19 cellular contexts compared by ENCODE assay signal in genomic region chr1:50527249-50527986, GRCh38.
DNase-seq lines count a peak whose midpoint lies in the region; ATAC-seq and TF ChIP-seq lines count a peak whose summit lies in the region.
"Had no signal": no experiment of that assay in that cellular context is flagged by ENCODE, and none has a peak within 500 bp of the region (broad histone marks: within the 10 kb centered on the region; RNA-seq: fewer than 3 reads in every experiment).

No MANE protein-coding gene starts in this region.

- no peak overlapping the region for H3K27ac Mint-ChIP-seq in WTC11
- no peak overlapping the region for H3K27ac Mint-ChIP-seq in activated T-helper 2 cell treated with anti-CD3 and anti-CD28 coated beads, Interferon-gamma antibody, Interleukin-2, Interleukin-4, amounts not matched to agents 10 μg/mL and 5 μg/mL and 100 μg/mL, durations not matched to agents 14 hours and 24 hours and 36 hours
- H3K27ac Mint-ChIP-seq: activated CD4-positive, alpha-beta T cell treated with anti-CD3 and anti-CD28 coated beads, Interleukin-2, amount 10 ng/mL, durations not matched to agents 24 days and 14 days; GM23338; naive thymus-derived CD4-positive, alpha-beta T cell had no signal

- CTCF ChIA-PET in WTC11 (lab: Charles Lee) = no interaction called here

- no peak overlapping the region for H3K4me3 Mint-ChIP-seq in WTC11
- H3K4me3 Mint-ChIP-seq in activated T-helper 2 cell treated with anti-CD3 and anti-CD28 coated beads, Interferon-gamma antibody, Interleukin-2, Interleukin-4, amounts not matched to agents 10 μg/mL and 5 μg/mL and 100 μg/mL, durations not matched to agents 14 hours and 24 hours and 36 hours (ENCODE audit: low read depth) = no peak overlapping the region
- H3K4me3 Mint-ChIP-seq: activated CD4-positive, alpha-beta T cell treated with anti-CD3 and anti-CD28 coated beads, Interleukin-2, amount 10 ng/mL, durations not matched to agents 24 days and 14 days; GM23338; naive thymus-derived CD4-positive, alpha-beta T cell had no signal

- DNase-seq in WTC11 (ENCODE audit: low spot score) = no peak
- DNase-seq in activated T-helper 2 cell treated with anti-CD3 and anti-CD28 coated beads, Interferon-gamma antibody, Interleukin-2, Interleukin-4, amounts not matched to agents 10 μg/mL and 5 μg/mL and 100 μg/mL, durations not matched to agents 14 hours and 24 hours and 36 hours (ENCODE audit: low spot score) = no peak
- DNase-seq in CD1c-positive myeloid dendritic cell (ENCODE audit: extremely low spot score) = no peak
- no peak for DNase-seq in AML-193 (lab: John Stamatoyannopoulos, UW)
- no peak for DNase-seq in DMS153 treated with DMSO at 0.1 percent for 48 hours (lab: John Stamatoyannopoulos, UW; ENCODE audit: unreplicated experiment)
- DNase-seq: activated CD4-positive, alpha-beta T cell treated with anti-CD3 and anti-CD28 coated beads, Interleukin-2, amount 10 ng/mL, durations not matched to agents 24 days and 14 days; COR-L47; foreskin keratinocyte; hippocampal formation; mesendoderm; naive thymus-derived CD4-positive, alpha-beta T cell; NCI-H1092 treated with DMSO at 0.1 percent for 48 hours; NCI-H2081; ovary; stimulated activated naive CD4-positive, alpha-beta T cell treated with Interleukin-2 at 50 U/mL for 16 hours; thyroid gland had no signal

- H3K27me3 Mint-ChIP-seq in WTC11 (ENCODE audit: low read depth) = no peaks in the 10 kb centered on the region
- H3K27me3 Mint-ChIP-seq in activated T-helper 2 cell treated with anti-CD3 and anti-CD28 coated beads, Interferon-gamma antibody, Interleukin-2, Interleukin-4, amounts not matched to agents 10 μg/mL and 5 μg/mL and 100 μg/mL, durations not matched to agents 14 hours and 24 hours and 36 hours (ENCODE audit: low read depth) = no peaks in the 10 kb centered on the region
- H3K27me3 Mint-ChIP-seq: activated CD4-positive, alpha-beta T cell treated with anti-CD3 and anti-CD28 coated beads, Interleukin-2, amount 10 ng/mL, durations not matched to agents 24 days and 14 days; naive thymus-derived CD4-positive, alpha-beta T cell had no signal

- ATAC-seq in GM19463 (IDR thresholded peaks at IDR 0.05; ENCODE audit: unreplicated experiment) (peak; percentile 73), HG02981 (IDR thresholded peaks at IDR 0.05; ENCODE audit: unreplicated experiment) (peak; percentile 72), WTC11 (no peak)
- ATAC-seq: foreskin keratinocyte; GM23338; naive thymus-derived CD4-positive, alpha-beta T cell had no signal

- H3K4me1 Mint-ChIP-seq in WTC11 = peaks cover 22% of the 10 kb centered on the region
- H3K4me1 Mint-ChIP-seq in activated T-helper 2 cell treated with anti-CD3 and anti-CD28 coated beads, Interferon-gamma antibody, Interleukin-2, Interleukin-4, amounts not matched to agents 10 μg/mL and 5 μg/mL and 100 μg/mL, durations not matched to agents 14 hours and 24 hours and 36 hours (ENCODE audit: low read depth) = peaks cover 1% of the 10 kb centered on the region

- intact Hi-C loops in activated T-helper 2 cell treated with anti-CD3 and anti-CD28 coated beads, Interferon-gamma antibody, Interleukin-2, Interleukin-4, amounts not matched to agents 10 μg/mL and 5 μg/mL and 100 μg/mL, durations not matched to agents 14 hours and 24 hours and 36 hours (cut with micrococcal nuclease) = no loop called here

- peaks cover 16% of the 10 kb centered on the region for H3K9me3 Mint-ChIP-seq in WTC11
- peaks cover 6% of the 10 kb centered on the region for H3K9me3 Mint-ChIP-seq in activated T-helper 2 cell treated with anti-CD3 and anti-CD28 coated beads, Interferon-gamma antibody, Interleukin-2, Interleukin-4, amounts not matched to agents 10 μg/mL and 5 μg/mL and 100 μg/mL, durations not matched to agents 14 hours and 24 hours and 36 hours

- H3K36me3 Mint-ChIP-seq in WTC11 = peaks cover 10% of the 10 kb centered on the region
- peaks cover 23% of the 10 kb centered on the region for H3K36me3 Mint-ChIP-seq in activated T-helper 2 cell treated with anti-CD3 and anti-CD28 coated beads, Interferon-gamma antibody, Interleukin-2, Interleukin-4, amounts not matched to agents 10 μg/mL and 5 μg/mL and 100 μg/mL, durations not matched to agents 14 hours and 24 hours and 36 hours (ENCODE audit: low read depth)

- POLR2A ChIA-PET in WTC11 (lab: Charles Lee) = no interaction called here

- no peak for TF ChIP-seq CTCF in WTC11 (IDR thresholded peaks at IDR 0.05)

TF ChIP-seq in WTC11, 78 proteins besides CTCF, POLR2A, EP300 and RAD21:
- TF ChIP-seq GABPB1 (CRISPR knock-in tag; IDR thresholded peaks at IDR 0.05) (peak; percentile 73; the same call in 1 of the 2 replicates), ZNF416 (CRISPR knock-in tag; IDR thresholded peaks at IDR 0.05) (no peak), MLX (CRISPR knock-in tag; IDR thresholded peaks at IDR 0.05) (no peak), ATF2 (CRISPR knock-in tag; IDR thresholded peaks at IDR 0.05; ENCODE audit: borderline replicate concordance, low read depth) (no peak), ATF3 (CRISPR knock-in tag; conservative IDR thresholded peaks at IDR 0.05) (no peak)
